In genomic region chr11:133776671-133777070, GRCh38 we compare ENCODE assay signal across 23 cellular contexts.
"Had no signal": no experiment of that assay in that cellular context is flagged by ENCODE, and none has a peak within 500 bp of the region (broad histone marks: within the 10 kb centered on the region; RNA-seq: fewer than 3 reads in every experiment).

No MANE protein-coding gene starts in this region.

- H3K9me3 ChIP-seq: neutrophil, pancreas, psoas muscle, right lobe of liver, thoracic aorta, thyroid gland, vagina had no signal

- H3K36me3 ChIP-seq: neutrophil, pancreas, right lobe of liver, sigmoid colon, stomach, thoracic aorta, thyroid gland, tibial nerve, upper lobe of left lung, vagina had no signal

- H3K27ac ChIP-seq: neutrophil, pancreas, psoas muscle, right lobe of liver, sigmoid colon, stomach, thoracic aorta, thyroid gland, tibial nerve, upper lobe of left lung, vagina had no signal

- DNase-seq: nephron progenitor cell; nucleus accumbens; pancreas; posterior cingulate gyrus; psoas muscle; right cardiac atrium; right lobe of liver; sigmoid colon; small intestine; stimulated activated CD4-positive, alpha-beta T cell treated with anti-CD3 and anti-CD28 coated beads, Interleukin-15, amount 100 ng/mL, for 24 hours; stimulated activated CD4-positive, alpha-beta T cell treated with anti-CD3 and anti-CD28 coated beads, Interleukin-2, amount 100 ng/mL, for 24 hours; stimulated activated CD4-positive, alpha-beta T cell treated with anti-CD3 and anti-CD28 coated beads, Interleukin-2, amount 100 ng/mL, for 48 hours; stimulated activated CD4-positive, alpha-beta T cell treated with anti-CD3 and anti-CD28 coated beads, Interleukin-4, amount 100 ng/mL, for 24 hours; stimulated activated naive B cell treated with anti-CD40 and anti-IgM and Interleukin-4, amounts not matched to agents 10 μg/mL and 1 μg/mL and 100 μg/mL, for 72 hours; stimulated activated naive CD4-positive, alpha-beta T cell treated with Interleukin-2 at 50 U/mL for 16 hours; stomach; thyroid gland; trophoblast cell; upper lobe of left lung had no signal

- H3K4me1 ChIP-seq: pancreas, psoas muscle, right lobe of liver, sigmoid colon, stomach, thyroid gland, tibial nerve, upper lobe of left lung, vagina had no signal

- H3K4me3 ChIP-seq: pancreas, psoas muscle, right lobe of liver, sigmoid colon, stomach, thoracic aorta, thyroid gland, tibial nerve, upper lobe of left lung, vagina had no signal

- H3K27me3 ChIP-seq: neutrophil, right lobe of liver, sigmoid colon, thyroid gland, tibial nerve, upper lobe of left lung, vagina had no signal
